15 cellular contexts compared by ENCODE assay signal in genomic region chr4:70315928-70316327, GRCh38. TPM values are rescaled to one million over a fixed set of nuclear protein-coding genes. Genes with fewer than 3 reads are reported as not detected.
DNase-seq lines count a peak whose midpoint lies in the region; ATAC-seq, FAIRE-seq and TF ChIP-seq lines count a peak whose summit lies in the region.
"Had no signal": no experiment of that assay in that cellular context is flagged by ENCODE, and none has a peak within 500 bp of the region (broad histone marks: within the 10 kb centered on the region; RNA-seq: fewer than 3 reads in every experiment).

No MANE protein-coding gene starts in this region.

- H2BK20ac ChIP-seq in H9 (ENCODE audit: low read depth, low read length, poor library complexity, severe bottlenecking): no peak overlapping the region

- H3K36me3 Mint-ChIP-seq in H9 (ENCODE audit: insufficient read depth in 1 of 3, low read depth in 3 of 3): 0 out of 7 replicates have a peak, but pooled peaks cover 0 to 3% (median 0%) of the 10 kb centered on the region in 3 experiments
- H3K36me3 Mint-ChIP-seq in effector memory CD8-positive, alpha-beta T cell (ENCODE audit: insufficient read depth): no peaks in the 10 kb centered on the region

- H3K36me3 ChIP-seq in HepG2 (replicated peaks in 1 of 2; ENCODE audit: control insufficient read depth in 1 of 2, insufficient read depth in 2 of 2, low read length in 2 of 2) (no peaks in the 10 kb centered on the region), right lobe of liver (no peaks in the 10 kb centered on the region)
- H3K36me3 ChIP-seq: neutrophil had no signal

- no peaks in the 10 kb centered on the region for H3K79me1 ChIP-seq in H9 (ENCODE audit: insufficient read depth, low read depth, low read length, poor library complexity, severe bottlenecking)

- H3K18ac ChIP-seq in H9 (ENCODE audit: insufficient read length, low read depth, low read length): no peak overlapping the region

- no peak overlapping the region for H2BK5ac ChIP-seq in H9 (ENCODE audit: insufficient read length, low read length)

- TF ChIP-seq EP300 in HepG2 (IDR thresholded peaks at IDR 0.05; ENCODE audit: low read depth in 2 of 2, low read length in 2 of 2): no peak
- no peak for TF ChIP-seq EP300 in HepG2 (CRISPR knock-in tag; IDR thresholded peaks at IDR 0.05; ENCODE audit: borderline replicate concordance)
- no peak for TF ChIP-seq EP300 in Ishikawa (IDR thresholded peaks at IDR 0.05; ENCODE audit: borderline replicate concordance)

- no peak overlapping the region for H4K91ac ChIP-seq in H9 (ENCODE audit: insufficient read length, low read depth, low read length)

- no TSS peak for BruUV-seq in HepG2 (replicated peaks; lab: Mats Ljungman, UMichigan)

- TF ChIP-seq POLR2A in HepG2 (IDR thresholded peaks at IDR 0.05; ENCODE audit: insufficient read depth in 1 of 2, low read depth in 2 of 2, low read length in 2 of 2) (no peak), right lobe of liver (IDR thresholded peaks at IDR 0.05) (no peak)

- H3K23me2 ChIP-seq in H9 (ENCODE audit: insufficient read length, low read depth, low read length, poor library complexity, severe bottlenecking): no peaks in the 10 kb centered on the region

- TF ChIP-seq CTCF in HepG2 (CRISPR knock-in tag; IDR thresholded peaks at IDR 0.05) (peak; percentile 18; the same call in 1 of the 2 replicates), right lobe of liver (IDR thresholded peaks at IDR 0.05) (peak in 2 of 4 donors; percentile 5 to 10), H9 (conservative IDR thresholded peaks at IDR 0.05) (peak; percentile 42; the same call in 2 of the 3 replicates)

- H3K27ac ChIP-seq in HepG2 (ENCODE audit: extremely low read length, insufficient read depth, low read length) (no peak overlapping the region), right lobe of liver (no peak overlapping the region), H9 (ENCODE audit: insufficient read length, low read depth, low read length) (no peak overlapping the region)
- H3K27ac ChIP-seq: A549, neutrophil had no signal

- H3K27ac Mint-ChIP-seq in H9: no peak overlapping the region
- H3K27ac Mint-ChIP-seq in effector memory CD8-positive, alpha-beta T cell: no peak overlapping the region
- H3K27ac Mint-ChIP-seq: activated CD8-positive, alpha-beta T cell treated with anti-CD3 and anti-CD28 coated beads, Interleukin-2, amount 10 ng/mL, durations not matched to agents 7 days and 5 days had no signal

- H4K5ac ChIP-seq in H9 (ENCODE audit: insufficient read length, low read depth, low read length): no peak overlapping the region

- ATAC-seq in HepG2: no peak
- ATAC-seq in right lobe of liver: no peak
- no peak for ATAC-seq in effector memory CD8-positive, alpha-beta T cell (replicated peaks)
- ATAC-seq: A549; activated CD8-positive, alpha-beta T cell treated with anti-CD3 and anti-CD28 coated beads, Interleukin-2, amount 10 ng/mL, durations not matched to agents 7 days and 5 days; left ventricle myocardium superior had no signal

- H3K4me1 Mint-ChIP-seq in H9: peaks cover 10 to 23% of the 10 kb centered on the region in 2 experiments
- no peaks in the 10 kb centered on the region for H3K4me1 Mint-ChIP-seq in effector memory CD8-positive, alpha-beta T cell (ENCODE audit: low read depth in 2 of 2)

- H3K9me3 ChIP-seq in HepG2 (ENCODE audit: low read length) (no peaks in the 10 kb centered on the region), right lobe of liver (no peaks in the 10 kb centered on the region), H9 (ENCODE audit: control insufficient read depth, low read depth, low read length) (no peaks in the 10 kb centered on the region)
- H3K9me3 ChIP-seq: A549, neutrophil had no signal

- H2BK15ac ChIP-seq in H9 (ENCODE audit: low read depth, low read length): no peak overlapping the region

- H3K79me2 ChIP-seq in HepG2 (ENCODE audit: insufficient read depth, low read length): no peaks in the 10 kb centered on the region
- no peaks in the 10 kb centered on the region for H3K79me2 ChIP-seq in H9 (ENCODE audit: insufficient read depth, low read length)

- H3K14ac ChIP-seq in H9 (ENCODE audit: insufficient read depth, low read length): no peak overlapping the region

- H3K4me2 ChIP-seq in HepG2 (ENCODE audit: low read depth, low read length): no peak overlapping the region
- H3K4me2 ChIP-seq in H9 (ENCODE audit: insufficient read depth, insufficient read length, low read length): no peak overlapping the region
- H3K4me2 ChIP-seq: A549 had no signal

- H3T11ph ChIP-seq in H9 (ENCODE audit: low read length): no peak overlapping the region

- H3K4me3 ChIP-seq in HepG2 (replicated peaks in 1 of 3; ENCODE audit: insufficient read depth in 1 of 3, low read depth in 2 of 3, low read length in 3 of 3) (no peak overlapping the region), right lobe of liver (no peak overlapping the region)
- H3K4me3 ChIP-seq: A549 had no signal

- H3K4me3 Mint-ChIP-seq in H9: no peak overlapping the region
- H3K4me3 Mint-ChIP-seq in effector memory CD8-positive, alpha-beta T cell: no peak overlapping the region
- H3K4me3 Mint-ChIP-seq: activated CD8-positive, alpha-beta T cell treated with anti-CD3 and anti-CD28 coated beads, Interleukin-2, amount 10 ng/mL, durations not matched to agents 7 days and 5 days had no signal

- no peak for FAIRE-seq in HepG2 (lab: Jason Lieb, UNC)
- FAIRE-seq: A549 had no signal

- in situ Hi-C loops in HepG2 (cut with HindIII; ENCODE audit: extremely low pct_ligation_motif_present, low pct_unique_long_range_greater_than_20kb): no loop called here

- no peak overlapping the region for H4K8ac ChIP-seq in H9 (replicated peaks; ENCODE audit: insufficient read length, low read depth, low read length)

- H2BK120ac ChIP-seq in H9 (ENCODE audit: low read depth, low read length, poor library complexity, severe bottlenecking): no peak overlapping the region

- no peak overlapping the region for H2AK5ac ChIP-seq in H9 (ENCODE audit: insufficient read length, low read length)

- no peak overlapping the region for H3K4ac ChIP-seq in H9 (ENCODE audit: low read depth, low read length)

- WGBS in HepG2 (ENCODE audit: low lambda C conversion rate): 0% methylated on average over 1 of the region's 1 CpG
- 0% methylated on average over 1 of the region's 1 CpG for WGBS in right lobe of liver (ENCODE audit: insufficient coverage, low coverage, low lambda C conversion rate, missing lambda C conversion rate)
- WGBS in H9 (ENCODE audit: extremely low coverage, insufficient read length, low lambda C conversion rate): no CpG with 5 or more reads among the region's 1 CpG

- H3K4me1 ChIP-seq in HepG2 (ENCODE audit: insufficient read depth, low read length): no peaks in the 10 kb centered on the region
- no peaks in the 10 kb centered on the region for H3K4me1 ChIP-seq in right lobe of liver
- H3K4me1 ChIP-seq in H9 (ENCODE audit: insufficient read depth, low read length): no peaks in the 10 kb centered on the region
- H3K4me1 ChIP-seq: A549 had no signal

- no peak overlapping the region for H3K23ac ChIP-seq in H9 (ENCODE audit: insufficient read length, low read depth, low read length)

- 0 out of 5 replicates have a peak, but pooled peaks cover 0 to 6% of the 10 kb centered on the region in 2 experiments for H3K27me3 ChIP-seq in HepG2 (ENCODE audit: control insufficient read depth in 1 of 2, insufficient read depth in 2 of 2, low read length in 2 of 2)
- no peaks in the 10 kb centered on the region for H3K27me3 ChIP-seq in right lobe of liver
- H3K27me3 ChIP-seq in H9 (ENCODE audit: insufficient read depth, low read length): no peaks in the 10 kb centered on the region
- H3K27me3 ChIP-seq: neutrophil had no signal

- intact Hi-C loops in HepG2 (cut with micrococcal nuclease; ENCODE audit: unreplicated experiment) (no loop called here), right lobe of liver (cut with DNase I) (no loop called here)

- H3K9ac ChIP-seq in HepG2 (ENCODE audit: insufficient read depth, low read depth, low read length) (no peak overlapping the region), H9 (ENCODE audit: extremely low read depth, insufficient read length, low read length) (no peak overlapping the region)

- H3K27me3 Mint-ChIP-seq in H9 (ENCODE audit: low read depth): no peaks in the 10 kb centered on the region
- no peaks in the 10 kb centered on the region for H3K27me3 Mint-ChIP-seq in effector memory CD8-positive, alpha-beta T cell

- no peaks in the 10 kb centered on the region for H4K20me1 ChIP-seq in HepG2 (ENCODE audit: insufficient read depth, low read length)
- H4K20me1 ChIP-seq in H9 (ENCODE audit: control insufficient read depth, insufficient read depth, insufficient read length): no peaks in the 10 kb centered on the region

- no peak for DNase-seq in HepG2 (ENCODE audit: low spot score)
- no peak for DNase-seq in right lobe of liver
- DNase-seq in H9: no peak
- no peak for DNase-seq in activated naive CD4-positive, alpha-beta T cell treated with anti-CD3 and anti-CD28 coated beads, Interleukin-2, amount 50 U/mL, for 16 hours
- no peak for DNase-seq in NCI-H1436 treated with DMSO at 0.1 percent for 48 hours (lab: John Stamatoyannopoulos, UW)
- no peak for DNase-seq in SW 1271 (lab: John Stamatoyannopoulos, UW)
- DNase-seq in effector memory CD8-positive, alpha-beta T cell: no peak
- DNase-seq: activated CD8-positive, alpha-beta T cell treated with anti-CD3 and anti-CD28 coated beads, Interleukin-2, amount 10 ng/mL, durations not matched to agents 7 days and 5 days; left ventricle myocardium superior; stimulated activated CD4-positive, alpha-beta T cell treated with anti-CD3 and anti-CD28 coated beads, Interleukin-15, amount 100 ng/mL, for 24 hours had no signal

- peaks cover 0 to 5% of the 10 kb centered on the region in 2 experiments; a peak in 1 of 5 replicates for H3K9me3 Mint-ChIP-seq in H9
- no peaks in the 10 kb centered on the region for H3K9me3 Mint-ChIP-seq in effector memory CD8-positive, alpha-beta T cell

- POLR2A ChIA-PET in HepG2 (lab: Yijun Ruan, JAX): no interaction called here

- no peak overlapping the region for H3K56ac ChIP-seq in H9 (ENCODE audit: insufficient read length, low read depth, low read length)

- CTCF ChIA-PET in HepG2 (lab: Yijun Ruan, JAX; ENCODE audit: low intra/inter-chr PET ratio, low total read pairs): no interaction called here

- TF ChIP-seq RAD21 in HepG2 (CRISPR knock-in tag; IDR thresholded peaks at IDR 0.05) (no peak), Ishikawa (IDR thresholded peaks at IDR 0.05; ENCODE audit: low read depth) (peak; percentile 31)

- H2BK12ac ChIP-seq in H9 (ENCODE audit: insufficient read length, low read depth, low read length): no peak overlapping the region

- H2AFZ ChIP-seq in HepG2 (ENCODE audit: low read length) (no peak overlapping the region), H9 (ENCODE audit: low read length) (no peak overlapping the region)

RNA-seq across cellular contexts. Expression of gene CABS1, which starts 18.9 kb away (rescaled TPM):
- total RNA-seq in HepG2 (2016; rRNA removed; fragmentation: Illumina TruSeq; extraction: Trizol) (not detected in 2 replicates), right lobe of liver (not detected), H9 (2021) (0.15 TPM in 1 of 2 replicates, not detected in the other)
- not detected in 2 replicates for total RNA-seq in HepG2 (2016; cell fraction: cytosol; rRNA removed; fragmentation: Illumina TruSeq; extraction: Trizol; ENCODE audit: low read depth)
- not detected in 2 replicates for total RNA-seq in HepG2 (2016; cell fraction: insoluble cytoplasmic fraction; rRNA removed; fragmentation: Illumina TruSeq; extraction: Trizol)
- not detected in 2 replicates for total RNA-seq in HepG2 (2016; cell fraction: membrane; rRNA removed; fragmentation: Illumina TruSeq; extraction: Trizol)
- not detected in 2 replicates for total RNA-seq in HepG2 (2016; cell fraction: nucleus; rRNA removed; fragmentation: Illumina TruSeq; extraction: Trizol)
- not detected in 2 replicates for polyA plus RNA-seq in HepG2 (2011; rRNA removed)
- not detected in 2 replicates for polyA plus RNA-seq in HepG2 (2011; cell fraction: cytosol; rRNA removed)
- polyA plus RNA-seq in HepG2 (2011; cell fraction: nucleus; rRNA removed): not detected in 2 replicates
- polyA plus RNA-seq in HepG2 (2012): not detected in 2 replicates
- polyA plus RNA-seq in HepG2 (2016; cell fraction: cytosol; fragmentation: Illumina TruSeq; extraction: Trizol; ENCODE audit: low read depth): not detected in 2 replicates
- polyA plus RNA-seq in HepG2 (2016; cell fraction: insoluble cytoplasmic fraction; fragmentation: Illumina TruSeq; extraction: Trizol; ENCODE audit: low read depth): not detected in 2 replicates
- polyA plus RNA-seq in HepG2 (2016; cell fraction: membrane; fragmentation: Illumina TruSeq; extraction: Trizol; ENCODE audit: low read depth): not detected in 2 replicates
- not detected in 2 replicates for polyA plus RNA-seq in HepG2 (2016; cell fraction: nucleus; fragmentation: Illumina TruSeq; extraction: Trizol; ENCODE audit: insufficient read depth, low read depth)
- polyA minus RNA-seq in HepG2 (2011; rRNA and poly(A)+ RNA removed; ENCODE audit: low replicate concordance): not detected in 2 replicates
- polyA minus RNA-seq in HepG2 (2011; cell fraction: cytosol; rRNA and poly(A)+ RNA removed): not detected in 2 replicates
- polyA minus RNA-seq in HepG2 (2011; cell fraction: nucleus; rRNA and poly(A)+ RNA removed): not detected in 2 replicates
- total RNA-seq: activated CD8-positive, alpha-beta T cell treated with anti-CD3 and anti-CD28 coated beads, Interleukin-2, amount 10 ng/mL, durations not matched to agents 7 days and 5 days; dermis microvascular lymphatic vessel endothelial cell; left ventricle myocardium superior; T-helper 2 cell treated with Interferon-gamma antibody and Interleukin-4, amounts not matched to agents 100 ng/mL and 5 ng/mL, for 36 hours had no signal
- polyA plus RNA-seq: A549 had no signal

RNA-seq across cellular contexts. Expression of gene SMR3A, which starts 44.6 kb away (rescaled TPM):
- total RNA-seq in HepG2 (2016; rRNA removed; fragmentation: Illumina TruSeq; extraction: Trizol) (not detected in 2 replicates), right lobe of liver (not detected), H9 (2021) (not detected in 2 replicates)
- total RNA-seq in HepG2 (2016; cell fraction: cytosol; rRNA removed; fragmentation: Illumina TruSeq; extraction: Trizol; ENCODE audit: low read depth): not detected in 2 replicates
- not detected in 2 replicates for total RNA-seq in HepG2 (2016; cell fraction: insoluble cytoplasmic fraction; rRNA removed; fragmentation: Illumina TruSeq; extraction: Trizol)
- total RNA-seq in HepG2 (2016; cell fraction: membrane; rRNA removed; fragmentation: Illumina TruSeq; extraction: Trizol): not detected in 2 replicates
- total RNA-seq in HepG2 (2016; cell fraction: nucleus; rRNA removed; fragmentation: Illumina TruSeq; extraction: Trizol): not detected in 2 replicates
- polyA plus RNA-seq in HepG2 (2011; rRNA removed): not detected in 2 replicates
- not detected in 2 replicates for polyA plus RNA-seq in HepG2 (2011; cell fraction: cytosol; rRNA removed)
- not detected in 2 replicates for polyA plus RNA-seq in HepG2 (2011; cell fraction: nucleus; rRNA removed)
- polyA plus RNA-seq in HepG2 (2012): not detected in 2 replicates
- not detected in 2 replicates for polyA plus RNA-seq in HepG2 (2016; cell fraction: cytosol; fragmentation: Illumina TruSeq; extraction: Trizol; ENCODE audit: low read depth)
- not detected in 2 replicates for polyA plus RNA-seq in HepG2 (2016; cell fraction: insoluble cytoplasmic fraction; fragmentation: Illumina TruSeq; extraction: Trizol; ENCODE audit: low read depth)
- not detected in 2 replicates for polyA plus RNA-seq in HepG2 (2016; cell fraction: membrane; fragmentation: Illumina TruSeq; extraction: Trizol; ENCODE audit: low read depth)
- not detected in 2 replicates for polyA plus RNA-seq in HepG2 (2016; cell fraction: nucleus; fragmentation: Illumina TruSeq; extraction: Trizol; ENCODE audit: insufficient read depth, low read depth)
- not detected in 2 replicates for polyA minus RNA-seq in HepG2 (2011; rRNA and poly(A)+ RNA removed; ENCODE audit: low replicate concordance)
- not detected in 2 replicates for polyA minus RNA-seq in HepG2 (2011; cell fraction: cytosol; rRNA and poly(A)+ RNA removed)
- polyA minus RNA-seq in HepG2 (2011; cell fraction: nucleus; rRNA and poly(A)+ RNA removed): not detected in 2 replicates
- total RNA-seq: activated CD8-positive, alpha-beta T cell treated with anti-CD3 and anti-CD28 coated beads, Interleukin-2, amount 10 ng/mL, durations not matched to agents 7 days and 5 days; dermis microvascular lymphatic vessel endothelial cell; left ventricle myocardium superior; T-helper 2 cell treated with Interferon-gamma antibody and Interleukin-4, amounts not matched to agents 100 ng/mL and 5 ng/mL, for 36 hours had no signal
- polyA plus RNA-seq: A549 had no signal
